In the genomic region with DNA sequence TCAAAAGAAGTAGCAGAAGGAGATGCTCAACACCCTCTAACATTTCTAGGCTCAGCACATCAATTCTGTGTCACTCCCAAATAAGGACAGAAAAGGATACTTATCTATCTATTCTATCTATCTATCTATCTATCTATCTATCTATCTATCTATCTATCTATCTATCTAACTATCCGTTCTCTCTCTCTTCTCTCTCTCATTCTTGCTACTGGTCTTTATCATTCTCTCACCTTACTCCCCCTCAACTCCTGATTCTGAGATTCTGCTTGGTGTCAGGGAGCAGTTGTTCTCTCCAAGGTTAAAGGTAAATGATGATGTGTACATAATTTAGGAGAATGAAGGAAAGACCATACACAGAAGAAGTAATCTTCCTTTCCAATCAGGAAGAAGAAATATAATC, we compare ENCODE assay signal across 9 cellular contexts. TPM values are rescaled to one million over a fixed set of nuclear protein-coding genes. Genes with fewer than 3 reads are reported as not detected.
"Had no signal": no experiment of that assay in that cellular context is flagged by ENCODE, and none has a peak within 500 bp of the region (broad histone marks: within the 10 kb centered on the region; RNA-seq: fewer than 3 reads in every experiment).

A gene with protein sequence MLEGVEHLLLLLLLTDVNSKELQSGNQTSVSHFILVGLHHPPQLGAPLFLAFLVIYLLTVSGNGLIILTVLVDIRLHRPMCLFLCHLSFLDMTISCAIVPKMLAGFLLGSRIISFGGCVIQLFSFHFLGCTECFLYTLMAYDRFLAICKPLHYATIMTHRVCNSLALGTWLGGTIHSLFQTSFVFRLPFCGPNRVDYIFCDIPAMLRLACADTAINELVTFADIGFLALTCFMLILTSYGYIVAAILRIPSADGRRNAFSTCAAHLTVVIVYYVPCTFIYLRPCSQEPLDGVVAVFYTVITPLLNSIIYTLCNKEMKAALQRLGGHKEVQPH (minus strand): TSS at position 43 of the 400 bp plus-strand sequence. CDS start 0 bp downstream, at position 43.

- ATAC-seq: GM12878 had no signal

- H3K4me3 ChIP-seq: GM12878 had no signal

- DNase-seq: GDM1, GF-D8 had no signal

- FAIRE-seq: G401.6, GM12878, GM12891, GM12892, GM18507, GM19239 had no signal

RNA-seq across cellular contexts. Expression of the gene that starts here (rescaled TPM):
- total RNA-seq: G401, GM12878 had no signal
- polyA plus RNA-seq: GM12878 had no signal
